ENCODE assay signal across 1 cellular context in genomic region chr7:30321089-30321991, GRCh38.
TF ChIP-seq lines count a peak whose summit lies in the region.

No MANE protein-coding gene starts in this region.

TF ChIP-seq in HepG2, 621 proteins besides CTCF, POLR2A, EP300 and RAD21 (continued from another document):
- no peak for TF ChIP-seq BCL3 (CRISPR knock-in tag; IDR thresholded peaks at IDR 0.05)
- no peak for TF ChIP-seq IRF9 (CRISPR knock-in tag; IDR thresholded peaks at IDR 0.05; ENCODE audit: borderline replicate concordance)
- no peak for TF ChIP-seq TCF12 (IDR thresholded peaks at IDR 0.05)
- no peak for TF ChIP-seq TCF12 (CRISPR knock-in tag; IDR thresholded peaks at IDR 0.05)
- no peak for TF ChIP-seq TOE1 (CRISPR knock-in tag; IDR thresholded peaks at IDR 0.05)
